ENCODE assay signal across 15 cellular contexts in the genomic region with DNA sequence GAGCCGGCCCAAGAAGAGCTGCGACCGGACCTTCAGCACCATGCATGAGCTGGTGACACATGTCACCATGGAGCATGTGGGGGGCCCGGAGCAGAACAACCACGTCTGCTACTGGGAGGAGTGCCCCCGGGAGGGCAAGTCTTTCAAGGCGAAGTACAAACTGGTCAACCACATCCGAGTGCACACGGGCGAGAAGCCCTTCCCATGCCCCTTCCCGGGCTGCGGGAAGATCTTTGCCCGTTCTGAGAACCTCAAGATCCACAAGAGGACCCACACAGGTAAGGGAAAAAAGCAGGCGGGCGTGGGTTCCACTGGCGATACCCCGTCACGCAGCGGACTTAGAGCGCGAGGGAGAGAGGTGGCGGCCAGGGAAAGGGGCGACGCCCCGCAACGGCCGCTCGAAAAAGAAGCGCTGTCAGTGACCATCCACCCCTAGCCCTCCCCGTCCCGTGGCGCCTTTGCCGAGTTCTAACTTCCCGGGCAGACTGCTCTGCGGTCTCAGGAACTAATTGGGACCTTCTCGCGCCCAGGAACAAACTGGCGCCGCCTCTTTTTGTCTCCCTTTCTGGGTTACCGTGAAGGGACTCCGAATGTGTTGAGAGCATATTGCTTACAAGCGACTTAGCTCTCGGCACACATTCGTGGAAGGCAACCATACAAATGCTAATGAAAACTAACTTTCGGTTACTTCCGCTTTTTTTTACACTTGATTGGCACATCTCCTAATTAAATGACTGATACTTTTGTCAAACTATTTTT. TPM values are rescaled to one million over a fixed set of nuclear protein-coding genes. Genes with fewer than 3 reads are reported as not detected.
DNase-seq lines count a peak whose midpoint lies in the region; ATAC-seq and TF ChIP-seq lines count a peak whose summit lies in the region.
"Had no signal": no experiment of that assay in that cellular context is flagged by ENCODE, and none has a peak within 500 bp of the region (broad histone marks: within the 10 kb centered on the region; RNA-seq: fewer than 3 reads in every experiment).

No MANE protein-coding gene starts in this region.

- H3K4me3 ChIP-seq in esophagus muscularis mucosa (peak overlapping the region; percentile 12 to 69 (median 62)), breast epithelium (peak overlapping the region in 1 of 3 donors; percentile 71), PC-9 (no peak overlapping the region)
- H3K4me3 ChIP-seq: upper lobe of right lung had no signal

- no peaks in the 10 kb centered on the region for H3K79me2 ChIP-seq in PC-9 (ENCODE audit: low read depth)

- peaks cover 42% of the 10 kb centered on the region for H3K27me3 Mint-ChIP-seq in activated CD8-positive, alpha-beta T cell treated with anti-CD3 and anti-CD28 coated beads, Interleukin-2, amount 10 ng/mL, durations not matched to agents 7 days and 5 days (ENCODE audit: low read depth)
- peaks cover 56% of the 10 kb centered on the region for H3K27me3 Mint-ChIP-seq in activated CD8-positive, alpha-beta T cell treated with anti-CD3 and anti-CD28 coated beads for 36 hours
- peaks cover 66 to 68% of the 10 kb centered on the region in 2 donors for H3K27me3 Mint-ChIP-seq in T-cell

- TF ChIP-seq POLR2A in esophagus muscularis mucosa (IDR thresholded peaks at IDR 0.05; ENCODE audit: low read depth) (no peak), breast epithelium (IDR thresholded peaks at IDR 0.05) (no peak)

- peaks cover 9% of the 10 kb centered on the region for H3K36me3 Mint-ChIP-seq in activated CD8-positive, alpha-beta T cell treated with anti-CD3 and anti-CD28 coated beads, Interleukin-2, amount 10 ng/mL, durations not matched to agents 7 days and 5 days (ENCODE audit: low read depth)
- H3K36me3 Mint-ChIP-seq in activated CD8-positive, alpha-beta T cell treated with anti-CD3 and anti-CD28 coated beads for 36 hours (ENCODE audit: low read depth) = peaks cover 4% of the 10 kb centered on the region
- H3K36me3 Mint-ChIP-seq in T-cell = no peaks in the 10 kb centered on the region

- no peak for DNase-seq in activated CD8-positive, alpha-beta T cell treated with anti-CD3 and anti-CD28 coated beads, Interleukin-2, amount 10 ng/mL, durations not matched to agents 7 days and 5 days
- DNase-seq in activated CD8-positive, alpha-beta T cell treated with anti-CD3 and anti-CD28 coated beads for 36 hours = no peak
- DNase-seq in T-cell (no peak), esophagus muscularis mucosa (ENCODE audit: extremely low spot score) (no peak), sciatic nerve (ENCODE audit: low spot score) (no peak), breast epithelium (ENCODE audit: low spot score in 2 of 2) (no peak), PC-9 (no peak)
- DNase-seq in stimulated activated naive CD4-positive, alpha-beta T cell treated with Interleukin-2 at 50 U/mL for 16 hours (lab: John Stamatoyannopoulos, UW) = no peak
- DNase-seq: activated naive CD4-positive, alpha-beta T cell treated with anti-CD3 and anti-CD28 coated beads, Interleukin-2, amount 50 U/mL, for 16 hours; GF-D8; GOT3; T1000; upper lobe of right lung had no signal

- H4K20me1 ChIP-seq in PC-9 (ENCODE audit: insufficient read depth) = no peaks in the 10 kb centered on the region

- no peak overlapping the region for H3K27ac ChIP-seq in esophagus muscularis mucosa (replicated peaks in 1 of 4)
- H3K27ac ChIP-seq in breast epithelium = no peak overlapping the region
- no peak overlapping the region for H3K27ac ChIP-seq in PC-9
- H3K27ac ChIP-seq: pancreas, upper lobe of right lung had no signal

- BruUV-seq in PC-9 (replicated peaks; lab: Mats Ljungman, UMichigan) = no TSS peak

- H3K27me3 ChIP-seq in esophagus muscularis mucosa = peaks cover 0 to 100% (median 65%) of the 10 kb centered on the region in 4 donors
- peaks cover 0 to 99% of the 10 kb centered on the region in 2 donors for H3K27me3 ChIP-seq in breast epithelium
- H3K27me3 ChIP-seq in PC-9 (ENCODE audit: insufficient read depth, low read depth) = peaks cover 10% of the 10 kb centered on the region; the same call in 1 of the 2 replicates

- H3F3A ChIP-seq in PC-9 (ENCODE audit: insufficient read depth, low read depth) = no peaks in the 10 kb centered on the region

- 31% methylated on average over 39 of the region's 46 CpGs for WGBS in esophagus muscularis mucosa

- intact Hi-C loops in activated CD8-positive, alpha-beta T cell treated with anti-CD3 and anti-CD28 coated beads for 36 hours (cut with micrococcal nuclease) = no loop called here
- intact Hi-C loops in esophagus muscularis mucosa (cut with DNase I) = no loop called here
- intact Hi-C loops in sciatic nerve (cut with DNase I) = no loop called here
- intact Hi-C loops in breast epithelium (cut with DNase I; ENCODE audit: low total_unique reads) = no loop called here
- intact Hi-C loops in PC-9 (cut with micrococcal nuclease; ENCODE audit: unreplicated experiment) = no loop called here

- no peak overlapping the region for H3K4me2 ChIP-seq in PC-9

- no peaks in the 10 kb centered on the region for H3K9me3 Mint-ChIP-seq in activated CD8-positive, alpha-beta T cell treated with anti-CD3 and anti-CD28 coated beads, Interleukin-2, amount 10 ng/mL, durations not matched to agents 7 days and 5 days (ENCODE audit: insufficient read depth)
- H3K9me3 Mint-ChIP-seq in activated CD8-positive, alpha-beta T cell treated with anti-CD3 and anti-CD28 coated beads for 36 hours = peaks cover 1% of the 10 kb centered on the region
- no peaks in the 10 kb centered on the region for H3K9me3 Mint-ChIP-seq in T-cell

- no peak for TF ChIP-seq CTCF in activated CD8-positive, alpha-beta T cell treated with anti-CD3 and anti-CD28 coated beads for 36 hours (IDR thresholded peaks at IDR 0.05)
- no peak for TF ChIP-seq CTCF in esophagus muscularis mucosa (IDR thresholded peaks at IDR 0.05)
- TF ChIP-seq CTCF in breast epithelium (IDR thresholded peaks at IDR 0.05) = no peak
- TF ChIP-seq CTCF in PC-9 (conservative IDR thresholded peaks at IDR 0.05) = no peak

- no peaks in the 10 kb centered on the region for H3K9me3 ChIP-seq in esophagus muscularis mucosa
- H3K9me3 ChIP-seq in breast epithelium = peaks cover 0 to 5% of the 10 kb centered on the region in 2 donors
- no peaks in the 10 kb centered on the region for H3K9me3 ChIP-seq in PC-9 (ENCODE audit: insufficient read depth, low read depth)
- H3K9me3 ChIP-seq: pancreas, upper lobe of right lung had no signal

- H3K36me3 ChIP-seq in esophagus muscularis mucosa (no peaks in the 10 kb centered on the region), breast epithelium (no peaks in the 10 kb centered on the region), PC-9 (ENCODE audit: low read depth) (no peaks in the 10 kb centered on the region)
- H3K36me3 ChIP-seq: pancreas, upper lobe of right lung had no signal

- CTCF ChIA-PET in activated CD8-positive, alpha-beta T cell treated with anti-CD3 and anti-CD28 coated beads, Interleukin-2, amount 10 ng/mL, durations not matched to agents 7 days and 5 days (lab: Charles Lee) = no interaction called here
- CTCF ChIA-PET in activated CD8-positive, alpha-beta T cell treated with anti-CD3 and anti-CD28 coated beads for 36 hours (lab: Charles Lee) = no interaction called here
- CTCF ChIA-PET in T-cell (lab: Charles Lee) (no interaction called here), PC-9 (lab: Charles Lee) (no interaction called here)

- ATAC-seq in activated CD8-positive, alpha-beta T cell treated with anti-CD3 and anti-CD28 coated beads, Interleukin-2, amount 10 ng/mL, durations not matched to agents 7 days and 5 days = no peak
- ATAC-seq in activated CD8-positive, alpha-beta T cell treated with anti-CD3 and anti-CD28 coated beads for 36 hours = no peak
- ATAC-seq in T-cell (replicated peaks in 1 of 4) (no peak), sciatic nerve (peak; percentile 14)
- ATAC-seq: upper lobe of right lung had no signal

- TF ChIP-seq EP300 in esophagus muscularis mucosa (IDR thresholded peaks at IDR 0.05) = no peak

- H2AFZ ChIP-seq in PC-9 = no peak overlapping the region

- H3K4me1 Mint-ChIP-seq in activated CD8-positive, alpha-beta T cell treated with anti-CD3 and anti-CD28 coated beads, Interleukin-2, amount 10 ng/mL, durations not matched to agents 7 days and 5 days (ENCODE audit: low read depth) = peaks cover 6% of the 10 kb centered on the region
- H3K4me1 Mint-ChIP-seq in activated CD8-positive, alpha-beta T cell treated with anti-CD3 and anti-CD28 coated beads for 36 hours (ENCODE audit: low read depth) = peaks cover 13% of the 10 kb centered on the region
- H3K4me1 Mint-ChIP-seq in T-cell = peaks cover 15 to 22% (median 21%) of the 10 kb centered on the region in 3 donors

- POLR2A ChIA-PET in activated CD8-positive, alpha-beta T cell treated with anti-CD3 and anti-CD28 coated beads, Interleukin-2, amount 10 ng/mL, durations not matched to agents 7 days and 5 days (lab: Charles Lee) = no interaction called here
- POLR2A ChIA-PET in activated CD8-positive, alpha-beta T cell treated with anti-CD3 and anti-CD28 coated beads for 36 hours (lab: Charles Lee) = no interaction called here
- POLR2A ChIA-PET in T-cell (lab: Charles Lee) = no interaction called here
- POLR2A ChIA-PET in PC-9 (lab: Charles Lee; ENCODE audit: unreplicated experiment) = no interaction called here

- H3K4me3 Mint-ChIP-seq in activated CD8-positive, alpha-beta T cell treated with anti-CD3 and anti-CD28 coated beads, Interleukin-2, amount 10 ng/mL, durations not matched to agents 7 days and 5 days = peak overlapping the region; percentile 46
- no peak overlapping the region for H3K4me3 Mint-ChIP-seq in activated CD8-positive, alpha-beta T cell treated with anti-CD3 and anti-CD28 coated beads for 36 hours
- peak overlapping the region; percentile 32 to 76 (median 58) for H3K4me3 Mint-ChIP-seq in T-cell

- H3K9me2 ChIP-seq in PC-9 (ENCODE audit: insufficient read depth) = no peaks in the 10 kb centered on the region

- H3K4me1 ChIP-seq in esophagus muscularis mucosa (peaks cover 4 to 32% (median 28%) of the 10 kb centered on the region in 4 donors), breast epithelium (no peaks in the 10 kb centered on the region), PC-9 (replicated peaks; ENCODE audit: insufficient read depth) (no peaks in the 10 kb centered on the region)
- H3K4me1 ChIP-seq: pancreas had no signal

- peak overlapping the region; percentile 49 for H3K27ac Mint-ChIP-seq in activated CD8-positive, alpha-beta T cell treated with anti-CD3 and anti-CD28 coated beads, Interleukin-2, amount 10 ng/mL, durations not matched to agents 7 days and 5 days
- H3K27ac Mint-ChIP-seq in activated CD8-positive, alpha-beta T cell treated with anti-CD3 and anti-CD28 coated beads for 36 hours = no peak overlapping the region
- H3K27ac Mint-ChIP-seq in T-cell = no peak overlapping the region

RNA-seq across cellular contexts. Expression of a gene that starts 1.7 kb away (rescaled TPM):
- total RNA-seq in activated CD8-positive, alpha-beta T cell treated with anti-CD3 and anti-CD28 coated beads, Interleukin-2, amount 10 ng/mL, durations not matched to agents 7 days and 5 days = not detected
- total RNA-seq in activated CD8-positive, alpha-beta T cell treated with anti-CD3 and anti-CD28 coated beads for 36 hours = not detected
- not detected for total RNA-seq in T-cell
- not detected for total RNA-seq in esophagus muscularis mucosa
- total RNA-seq in sciatic nerve = not detected
- not detected for total RNA-seq in breast epithelium
- total RNA-seq in PC-9 (2021) = not detected in 2 replicates
- total RNA-seq: epithelial cell of proximal tubule, upper lobe of right lung had no signal
